Comparison of ENCODE assay signal across 8 cellular contexts in genomic region chr9:113112706-113113510, GRCh38. TPM values are rescaled to one million over a fixed set of nuclear protein-coding genes. Genes with fewer than 3 reads are reported as not detected.
DNase-seq lines count a peak whose midpoint lies in the region; ATAC-seq and TF ChIP-seq lines count a peak whose summit lies in the region.
"Not testable (repeated sequence)": the region's sequence is repeated elsewhere in the genome, so short reads cannot be mapped to it uniquely, and the experiment has no call there.

No MANE protein-coding gene starts in this region.

- not testable (repeated sequence) for H4K20me1 ChIP-seq in PC-3 (ENCODE audit: low read length)

- H3K27ac ChIP-seq in PC-3 (ENCODE audit: low read length); adrenal gland; transverse colon: not testable (repeated sequence)

- not testable (repeated sequence) for H3F3A ChIP-seq in PC-3 (ENCODE audit: low read length, unreplicated experiment)

- WGBS in adrenal gland, 4 donors = 0 to 4% (median 1%) methylated on average over 1 to 9 of the region's 54 CpGs
- 1% methylated on average over 16 of the region's 54 CpGs; no CpG with 5 or more reads in 1 of the 2 donors for WGBS in transverse colon (ENCODE audit: low coverage in 1 of 2), 2 donors

- CTCF ChIA-PET in PC-3 (lab: Charles Lee) = interaction anchor here (0.6 kb wide), 2 partner anchors 11 to 231 kb away, joined by 3 read pairs; no protein-coding TSS in a partner anchor

- DNase-seq in GM13977 (ENCODE audit: low spot score) (peak; percentile 54), PC-3 (peak; percentile 69), adrenal gland (peak in 1 of 7 donors; percentile 11)
- DNase-seq in fibroblast of pulmonary artery (ENCODE audit: low read depth); transverse colon: not testable (repeated sequence)
- DNase-seq in naive thymus-derived CD8-positive, alpha-beta T cell = peak in 2 of 10 donors; percentile 24 to 25

- not testable (repeated sequence) for H3K9ac ChIP-seq in PC-3 (ENCODE audit: low read length)

- H2AFZ ChIP-seq in PC-3 (ENCODE audit: low read length) = not testable (repeated sequence)

- 0 out of 2 replicates have a peak overlapping the region, but pooled peaks have one; percentile 35 for H3K4me3 ChIP-seq in PC-3 (ENCODE audit: low read length)
- H3K4me3 ChIP-seq in adrenal gland; fibroblast of pulmonary artery (replicated peaks; ENCODE audit: low read depth, low read length); transverse colon: not testable (repeated sequence)

- in situ Hi-C loops in GM13977 (cut with MboI; ENCODE audit: low pct_unique_long_range_greater_than_20kb, low sequenced_read_pairs, unreplicated experiment) = not testable (repeated sequence)
- in situ Hi-C loops in transverse colon (cut with MboI; ENCODE audit: low pct_ligation_motif_present in 1 of 4, low pct_unique_long_range_greater_than_20kb in 1 of 4, low sequenced_read_pairs in 3 of 4) = loop anchor here in 1 of 4 donors (25.0 kb wide), 1 partner anchor 201 kb away; no protein-coding TSS in a partner anchor

- ATAC-seq in GM21786 (IDR thresholded peaks at IDR 0.05; ENCODE audit: unreplicated experiment) = peak; percentile 45
- peak; percentile 65 for ATAC-seq in HG03439 (IDR thresholded peaks at IDR 0.05; ENCODE audit: unreplicated experiment)
- ATAC-seq in PC-3 = peak; percentile 60
- peak; percentile 72 to 78 for ATAC-seq in naive thymus-derived CD8-positive, alpha-beta T cell

- not testable (repeated sequence) for H3K9me3 Mint-ChIP-seq in naive thymus-derived CD8-positive, alpha-beta T cell

- not testable (repeated sequence) for H3K36me3 ChIP-seq in PC-3 (ENCODE audit: low read depth, low read length); adrenal gland (replicated peaks in 1 of 2); transverse colon

- POLR2A ChIA-PET in PC-3 (lab: Charles Lee; ENCODE audit: unreplicated experiment); naive thymus-derived CD8-positive, alpha-beta T cell (lab: Charles Lee): not testable (repeated sequence)

- H3K4me3 Mint-ChIP-seq in naive thymus-derived CD8-positive, alpha-beta T cell = peak overlapping the region in 1 of 10 donors; percentile 39

- H3K9me3 ChIP-seq in PC-3 (ENCODE audit: low read length); adrenal gland (replicated peaks in 1 of 3); transverse colon: not testable (repeated sequence)

- not testable (repeated sequence) for H3K27me3 ChIP-seq in PC-3 (ENCODE audit: low read length); adrenal gland; transverse colon

- not testable (repeated sequence) for TF ChIP-seq POLR2A in adrenal gland (IDR thresholded peaks at IDR 0.05); transverse colon (IDR thresholded peaks at IDR 0.05)

- H3K79me2 ChIP-seq in PC-3 (ENCODE audit: low read length) = not testable (repeated sequence)

- H3K9me2 ChIP-seq in PC-3 (replicated peaks; ENCODE audit: low read length) = not testable (repeated sequence)

- H3K4me1 Mint-ChIP-seq in naive thymus-derived CD8-positive, alpha-beta T cell = not testable (repeated sequence)

- not testable (repeated sequence) for H3K27me3 Mint-ChIP-seq in naive thymus-derived CD8-positive, alpha-beta T cell

- H3K27ac Mint-ChIP-seq in naive thymus-derived CD8-positive, alpha-beta T cell = not testable (repeated sequence)

- TF ChIP-seq CTCF in GM13977 (IDR thresholded peaks at IDR 0.05; ENCODE audit: extremely low read depth, insufficient read depth, missing control alignments) (peak; percentile 8), adrenal gland (IDR thresholded peaks at IDR 0.05) (peak; percentile 11 to 84 (median 58)), fibroblast of pulmonary artery (IDR thresholded peaks at IDR 0.05; ENCODE audit: low read length, missing control alignments) (peak; percentile 5), transverse colon (IDR thresholded peaks at IDR 0.05) (peak in 3 of 5 experiments; percentile 26 to 69 (median 62))
- not testable (repeated sequence) for TF ChIP-seq CTCF in PC-3 (conservative IDR thresholded peaks at IDR 0.05; ENCODE audit: low read depth, low read length)

- H3K4me2 ChIP-seq in PC-3 (ENCODE audit: low read length) = peak overlapping the region; percentile 33; the same call in 1 of the 2 replicates

- not testable (repeated sequence) for BruUV-seq in PC-3 (replicated peaks; lab: Mats Ljungman, UMichigan)

- H3K36me3 Mint-ChIP-seq in naive thymus-derived CD8-positive, alpha-beta T cell = not testable (repeated sequence)

- not testable (repeated sequence) for H3K4me1 ChIP-seq in PC-3 (ENCODE audit: insufficient read depth, low read length); adrenal gland (replicated peaks in 1 of 2); transverse colon

- intact Hi-C loops in PC-3 (cut with micrococcal nuclease); adrenal gland (cut with DNase I); transverse colon (cut with DNase I; ENCODE audit: low total_unique reads): not testable (repeated sequence)

- not testable (repeated sequence) for TF ChIP-seq EP300 in transverse colon (IDR thresholded peaks at IDR 0.05; ENCODE audit: low read depth)

RNA-seq across cellular contexts. Expression of gene SLC31A2, which starts 37.9 kb away (rescaled TPM):
- total RNA-seq in PC-3 (2014; rRNA removed) (2.1 and 3.6 TPM in 2 replicates), adrenal gland (10 to 100 TPM; 16.0 to 50.8 (median 22.0) TPM), transverse colon (10 to 100 TPM in 3 of 4 donors, 1 to 10 TPM in 1; 4.4 to 81.6 (median 40.3) TPM)
- polyA plus RNA-seq in adrenal gland = 10 to 100 TPM in 2 of 3 donors, 1 to 10 TPM in 1; 9.1 to 20.8 (median 10.8) TPM
- 1 to 10 TPM; 3.9 to 4.8 TPM for total RNA-seq in naive thymus-derived CD8-positive, alpha-beta T cell
- 1 to 10 TPM; 2.1 to 3.5 (median 3.0) TPM for polyA plus RNA-seq in naive thymus-derived CD8-positive, alpha-beta T cell

RNA-seq across cellular contexts. Expression of gene ZFP37, which starts 56.4 kb away (rescaled TPM):
- total RNA-seq in PC-3 (2014; rRNA removed) (not detected in 2 replicates), adrenal gland (1 to 10 TPM in 6 of 8 donors, under 1 TPM in 2; 0.12 to 2.7 (median 1.8) TPM), transverse colon (1 to 10 TPM in 1 of 4 donors, under 1 TPM in 2, not detected in 1; 0.68 to 1.7 (median 0.80) TPM)
- 1 to 10 TPM in 2 of 3 donors, under 1 TPM in 1; 0.64 to 2.4 (median 1.0) TPM for polyA plus RNA-seq in adrenal gland
- 1 to 10 TPM; 2.6 to 4.1 TPM for total RNA-seq in naive thymus-derived CD8-positive, alpha-beta T cell
- 1 to 10 TPM in 2 of 3 donors, under 1 TPM in 1; 0.88 to 2.1 (median 1.4) TPM for polyA plus RNA-seq in naive thymus-derived CD8-positive, alpha-beta T cell
